Comparison of ENCODE assay signal across 16 cellular contexts in genomic region chrX:152734143-152734858, GRCh38. TPM values are rescaled to one million over a fixed set of nuclear protein-coding genes. Genes with fewer than 3 reads are reported as not detected.
"Had no signal": no experiment of that assay in that cellular context is flagged by ENCODE, and none has a peak within 500 bp of the region (broad histone marks: within the 10 kb centered on the region; RNA-seq: fewer than 3 reads in every experiment).

No MANE protein-coding gene starts in this region.

RNA-seq across cellular contexts. Expression of gene MAGEA12, which starts 0.7 kb away (rescaled TPM):
- total RNA-seq: endodermal cell; esophagus mucosa; gastrocnemius medialis; glomerular endothelial cell; kidney epithelial cell; left cardiac atrium; left lung; lower leg skin; mammary epithelial cell; myocyte; naive thymus-derived CD8-positive, alpha-beta T cell; progenitor cell of endocrine pancreas; right lobe of liver; smooth muscle cell; urinary bladder had no signal
- polyA plus RNA-seq: mammary epithelial cell; naive thymus-derived CD8-positive, alpha-beta T cell; pancreas; smooth muscle cell; urinary bladder had no signal

RNA-seq across cellular contexts. Expression of gene CSAG1, which starts 0.8 kb away (rescaled TPM):
- total RNA-seq: endodermal cell; esophagus mucosa; gastrocnemius medialis; glomerular endothelial cell; kidney epithelial cell; left cardiac atrium; left lung; lower leg skin; mammary epithelial cell; myocyte; naive thymus-derived CD8-positive, alpha-beta T cell; pancreas; progenitor cell of endocrine pancreas; right lobe of liver; smooth muscle cell; urinary bladder had no signal
- polyA plus RNA-seq: mammary epithelial cell; naive thymus-derived CD8-positive, alpha-beta T cell; pancreas; smooth muscle cell; urinary bladder had no signal

RNA-seq across cellular contexts. Expression of gene MAGEA2, which starts 19.3 kb away (rescaled TPM):
- total RNA-seq: esophagus mucosa; gastrocnemius medialis; glomerular endothelial cell; kidney epithelial cell; left cardiac atrium; left lung; lower leg skin; mammary epithelial cell; myocyte; naive thymus-derived CD8-positive, alpha-beta T cell; pancreas; right lobe of liver; smooth muscle cell; urinary bladder had no signal
- polyA plus RNA-seq: mammary epithelial cell; naive thymus-derived CD8-positive, alpha-beta T cell; pancreas; smooth muscle cell; urinary bladder had no signal

RNA-seq across cellular contexts. Expression of gene MAGEA2B, which starts 19.9 kb away (rescaled TPM):
- total RNA-seq: endodermal cell; esophagus mucosa; gastrocnemius medialis; glomerular endothelial cell; kidney epithelial cell; left cardiac atrium; left lung; lower leg skin; mammary epithelial cell; myocyte; naive thymus-derived CD8-positive, alpha-beta T cell; pancreas; progenitor cell of endocrine pancreas; right lobe of liver; smooth muscle cell; urinary bladder had no signal
- polyA plus RNA-seq: mammary epithelial cell; naive thymus-derived CD8-positive, alpha-beta T cell; pancreas; smooth muscle cell; urinary bladder had no signal

RNA-seq across cellular contexts. Expression of gene CSAG3, which starts 24.7 kb away (rescaled TPM):
- total RNA-seq: esophagus mucosa; gastrocnemius medialis; glomerular endothelial cell; kidney epithelial cell; left cardiac atrium; left lung; lower leg skin; mammary epithelial cell; myocyte; naive thymus-derived CD8-positive, alpha-beta T cell; pancreas; progenitor cell of endocrine pancreas; right lobe of liver; smooth muscle cell; urinary bladder had no signal
- polyA plus RNA-seq: mammary epithelial cell; naive thymus-derived CD8-positive, alpha-beta T cell; pancreas; urinary bladder had no signal
